7 cellular contexts compared by ENCODE assay signal in the genomic region with DNA sequence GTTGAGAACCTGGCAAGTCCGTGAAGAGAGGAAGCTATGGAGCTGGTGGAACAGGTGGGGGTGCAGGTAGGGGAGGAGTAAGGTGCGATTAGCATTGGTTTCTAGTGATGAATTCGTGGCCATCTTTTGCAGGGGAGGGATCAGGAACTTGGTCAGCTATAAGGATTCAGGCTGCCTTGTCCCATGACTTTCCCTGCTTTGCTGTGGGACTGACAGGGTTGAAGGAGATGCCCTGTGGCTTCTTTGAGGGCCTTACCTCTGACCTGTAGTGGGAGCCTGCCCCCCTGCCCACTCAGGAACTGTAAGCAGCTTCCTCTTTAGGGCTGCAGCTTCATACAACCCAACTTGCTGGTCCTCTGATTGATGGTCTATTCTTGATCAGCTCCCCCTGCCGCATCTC.
"Had no signal": no experiment of that assay in that cellular context is flagged by ENCODE, and none has a peak within 500 bp of the region (broad histone marks: within the 10 kb centered on the region; RNA-seq: fewer than 3 reads in every experiment).

No MANE protein-coding gene starts in this region.

- ATAC-seq: GM23338 had no signal

- H3K4me3 ChIP-seq: GM23338 had no signal

- H3K4me1 Mint-ChIP-seq: IgD-negative memory B cell had no signal

- H3K9ac ChIP-seq: KMS-11 had no signal

- H3K27ac ChIP-seq: KMS-11 had no signal

- H3K4me2 ChIP-seq: GM23338, KMS-11 had no signal

- H3K36me3 Mint-ChIP-seq: IgD-negative memory B cell had no signal

- H3K4me3 Mint-ChIP-seq: GM23338, H9, HFFc6, IgD-negative memory B cell had no signal

- H3K27ac Mint-ChIP-seq: GM23338, H9, HFFc6 had no signal

- H3K9me3 Mint-ChIP-seq: HFFc6 had no signal

- DNase-seq: H9, HCEC 1CT, HFFc6, KBM-7 had no signal

- H2AFZ ChIP-seq: GM23338 had no signal
